19 cellular contexts compared by ENCODE assay signal in the genomic region with DNA sequence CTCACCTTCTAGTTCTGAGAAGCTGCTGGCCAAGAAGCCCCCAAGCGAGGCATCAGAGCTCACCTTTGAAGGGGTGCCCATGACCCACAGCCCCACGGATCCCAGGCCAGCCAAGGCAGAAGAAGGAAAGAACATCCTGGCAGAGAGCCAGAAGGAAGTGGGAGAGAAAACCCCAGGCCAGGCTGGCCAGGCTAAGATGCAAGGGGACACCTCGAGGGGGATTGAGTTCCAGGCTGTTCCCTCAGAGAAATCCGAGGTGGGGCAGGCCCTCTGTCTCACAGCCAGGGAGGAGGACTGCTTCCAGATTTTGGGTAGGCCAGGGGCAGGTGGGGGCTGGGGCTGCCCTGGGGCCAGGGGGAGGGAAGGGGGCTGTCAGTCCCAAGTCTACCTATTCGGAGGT. TPM values are rescaled to one million over a fixed set of nuclear protein-coding genes. Genes with fewer than 3 reads are reported as not detected.
"Had no signal": no experiment of that assay in that cellular context is flagged by ENCODE, and none has a peak within 500 bp of the region (broad histone marks: within the 10 kb centered on the region; RNA-seq: fewer than 3 reads in every experiment).

No MANE protein-coding gene starts in this region.

- H3K9me3 Mint-ChIP-seq: activated CD8-positive, alpha-beta T cell treated with anti-CD3 and anti-CD28 coated beads for 36 hours; activated naive CD4-positive, alpha-beta T cell treated with anti-CD3 and anti-CD28 coated beads for 36 hours; activated T-helper 1 cell treated with anti-CD3 and anti-CD28 coated beads, Interleukin-12 subunit alpha, Interleukin-12 subunit beta, Interleukin-2, Interleukin-4 antibody, amounts not matched to agents 30 ng/mL and 10 ng/mL and 1 ng/mL, durations not matched to agents 14 hours and 24 hours and 36 hours; dendritic cell treated with granulocyte-macrophage colony-stimulating factor and Interleukin-4, amounts not matched to agents 40 ng/mL and 50 ng/mL, for 4 days; effector memory CD8-positive, alpha-beta T cell; stimulated activated naive CD8-positive, alpha-beta T cell treated with anti-CD3 and anti-CD28 coated beads, Interleukin-15, amount 100 ng/mL, for 72 hours; T-cell had no signal

- H3K4me3 Mint-ChIP-seq: activated CD8-positive, alpha-beta T cell treated with anti-CD3 and anti-CD28 coated beads for 36 hours; activated naive CD4-positive, alpha-beta T cell treated with anti-CD3 and anti-CD28 coated beads for 36 hours; activated T-helper 1 cell treated with anti-CD3 and anti-CD28 coated beads, Interleukin-12 subunit alpha, Interleukin-12 subunit beta, Interleukin-2, Interleukin-4 antibody, amounts not matched to agents 30 ng/mL and 10 ng/mL and 1 ng/mL, durations not matched to agents 14 hours and 24 hours and 36 hours; dendritic cell treated with granulocyte-macrophage colony-stimulating factor and Interleukin-4, amounts not matched to agents 40 ng/mL and 50 ng/mL, for 4 days; T-cell had no signal

- ATAC-seq: activated CD8-positive, alpha-beta T cell treated with anti-CD3 and anti-CD28 coated beads for 36 hours; effector memory CD8-positive, alpha-beta T cell; T-cell had no signal

- DNase-seq: activated CD4-positive, alpha-beta T cell treated with anti-CD3 and anti-CD28 coated beads for 4 hours; activated CD8-positive, alpha-beta memory T cell treated with anti-CD3 and anti-CD28 coated beads, Interleukin-2, amount 50 U/mL, for 4 hours; activated CD8-positive, alpha-beta T cell treated with anti-CD3 and anti-CD28 coated beads for 36 hours; activated naive CD4-positive, alpha-beta T cell treated with anti-CD3 and anti-CD28 coated beads for 36 hours; adrenal gland; central memory CD4-positive, alpha-beta T cell; effector memory CD8-positive, alpha-beta T cell; hypothalamus; kidney glomerular epithelial cell; mesendoderm; ovary; stimulated activated CD4-positive, alpha-beta T cell treated with anti-CD3 and anti-CD28 coated beads, Interleukin-4, amount 100 ng/mL, for 4 hours; stimulated activated naive CD8-positive, alpha-beta T cell treated with anti-CD3 and anti-CD28 coated beads, Interleukin-15, amount 100 ng/mL, for 72 hours; T-cell; WERI-Rb-1 had no signal

- H3K27me3 Mint-ChIP-seq: effector memory CD8-positive, alpha-beta T cell had no signal

- H3K27ac Mint-ChIP-seq: activated CD8-positive, alpha-beta T cell treated with anti-CD3 and anti-CD28 coated beads for 36 hours; activated naive CD4-positive, alpha-beta T cell treated with anti-CD3 and anti-CD28 coated beads for 36 hours; activated T-helper 1 cell treated with anti-CD3 and anti-CD28 coated beads, Interleukin-12 subunit alpha, Interleukin-12 subunit beta, Interleukin-2, Interleukin-4 antibody, amounts not matched to agents 30 ng/mL and 10 ng/mL and 1 ng/mL, durations not matched to agents 14 hours and 24 hours and 36 hours; dendritic cell treated with granulocyte-macrophage colony-stimulating factor and Interleukin-4, amounts not matched to agents 40 ng/mL and 50 ng/mL, for 4 days; effector memory CD8-positive, alpha-beta T cell; stimulated activated naive CD8-positive, alpha-beta T cell treated with anti-CD3 and anti-CD28 coated beads, Interleukin-15, amount 100 ng/mL, for 72 hours; T-cell had no signal

- H3K27ac ChIP-seq: adrenal gland, epithelial cell of prostate, ovary, skin epidermis, WERI-Rb-1 had no signal

- H3K36me3 ChIP-seq: adrenal gland, ovary, WERI-Rb-1 had no signal

- H3K36me3 Mint-ChIP-seq: T-cell had no signal

- H3K9me3 ChIP-seq: adrenal gland, ovary had no signal

- H3K27me3 ChIP-seq: adrenal gland, ovary had no signal

- H3K4me3 ChIP-seq: adrenal gland, ovary, skin epidermis had no signal

RNA-seq across cellular contexts. Expression of gene MYLK2, which starts 2.3 kb away (rescaled TPM):
- total RNA-seq: T-cell had no signal

RNA-seq across cellular contexts. Expression of gene FOXS1, which starts 24.0 kb away (rescaled TPM):
- total RNA-seq: activated CD8-positive, alpha-beta T cell treated with anti-CD3 and anti-CD28 coated beads for 36 hours; activated naive CD4-positive, alpha-beta T cell treated with anti-CD3 and anti-CD28 coated beads for 36 hours; activated T-helper 1 cell treated with anti-CD3 and anti-CD28 coated beads, Interleukin-12 subunit alpha, Interleukin-12 subunit beta, Interleukin-2, Interleukin-4 antibody, amounts not matched to agents 30 ng/mL and 10 ng/mL and 1 ng/mL, durations not matched to agents 14 hours and 24 hours and 36 hours; T-cell had no signal

RNA-seq across cellular contexts. Expression of gene DUSP15, which starts 48.9 kb away (rescaled TPM):
- total RNA-seq: activated CD8-positive, alpha-beta T cell treated with anti-CD3 and anti-CD28 coated beads for 36 hours; activated naive CD4-positive, alpha-beta T cell treated with anti-CD3 and anti-CD28 coated beads for 36 hours; activated T-helper 1 cell treated with anti-CD3 and anti-CD28 coated beads, Interleukin-12 subunit alpha, Interleukin-12 subunit beta, Interleukin-2, Interleukin-4 antibody, amounts not matched to agents 30 ng/mL and 10 ng/mL and 1 ng/mL, durations not matched to agents 14 hours and 24 hours and 36 hours; T-cell had no signal

RNA-seq across cellular contexts. Expression of gene TTLL9, which starts 49.0 kb away (rescaled TPM):
- total RNA-seq: activated CD8-positive, alpha-beta T cell treated with anti-CD3 and anti-CD28 coated beads for 36 hours; activated naive CD4-positive, alpha-beta T cell treated with anti-CD3 and anti-CD28 coated beads for 36 hours; activated T-helper 1 cell treated with anti-CD3 and anti-CD28 coated beads, Interleukin-12 subunit alpha, Interleukin-12 subunit beta, Interleukin-2, Interleukin-4 antibody, amounts not matched to agents 30 ng/mL and 10 ng/mL and 1 ng/mL, durations not matched to agents 14 hours and 24 hours and 36 hours had no signal
